ENCODE assay signal across 1 cellular context in the genomic region with DNA sequence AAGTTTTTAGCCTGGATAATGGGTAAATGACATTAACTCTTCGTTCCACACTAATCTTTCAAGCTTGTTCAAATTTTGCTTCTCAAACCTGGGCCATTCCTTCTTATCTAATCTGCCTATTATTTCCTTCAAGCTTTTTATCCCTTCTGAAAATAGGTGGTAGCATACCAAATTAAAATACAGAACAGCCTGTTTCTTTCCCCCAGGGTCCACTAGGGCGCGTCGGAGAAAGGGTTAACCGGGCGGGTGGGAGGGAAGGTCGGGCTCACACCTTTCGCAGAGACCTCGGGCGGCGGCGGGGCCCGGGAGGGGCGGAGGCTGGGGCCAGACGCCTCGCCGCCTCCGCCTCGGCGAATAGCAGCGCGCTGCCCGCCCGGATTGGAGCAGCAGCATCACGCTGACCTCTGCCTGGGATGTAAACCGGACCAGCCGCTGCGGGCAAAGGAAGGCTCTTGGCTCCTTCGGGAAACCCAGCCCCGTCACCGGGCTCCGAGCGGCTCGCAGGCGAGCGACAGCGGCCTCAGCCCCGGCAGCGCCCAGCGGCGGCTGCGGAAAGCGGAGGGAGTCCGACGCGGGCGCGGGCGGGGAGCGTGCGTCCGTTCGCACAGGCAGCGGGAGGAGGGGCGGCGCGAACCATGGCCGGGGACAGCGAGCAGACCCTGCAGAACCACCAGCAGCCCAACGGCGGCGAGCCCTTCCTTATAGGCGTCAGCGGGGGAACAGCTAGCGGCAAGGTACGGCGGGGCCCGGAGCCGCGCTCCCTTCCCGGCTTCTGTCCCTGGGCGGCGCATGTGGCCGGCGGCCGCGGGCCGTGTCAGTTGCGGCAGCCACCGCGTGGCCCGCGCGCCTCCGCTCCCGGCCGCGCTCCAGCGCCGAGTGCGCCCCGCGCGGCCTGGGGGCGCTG.
TF ChIP-seq lines count a peak whose summit lies in the region.

Gene UCK2 (plus strand): TSS at position 416 of the 904 bp plus-strand sequence. CDS start 220 bp downstream, at position 636.

TF ChIP-seq in K562, 482 proteins besides CTCF, POLR2A, EP300 and RAD21 (continued from another document and continues in another):
- TF ChIP-seq, protein P1, sequence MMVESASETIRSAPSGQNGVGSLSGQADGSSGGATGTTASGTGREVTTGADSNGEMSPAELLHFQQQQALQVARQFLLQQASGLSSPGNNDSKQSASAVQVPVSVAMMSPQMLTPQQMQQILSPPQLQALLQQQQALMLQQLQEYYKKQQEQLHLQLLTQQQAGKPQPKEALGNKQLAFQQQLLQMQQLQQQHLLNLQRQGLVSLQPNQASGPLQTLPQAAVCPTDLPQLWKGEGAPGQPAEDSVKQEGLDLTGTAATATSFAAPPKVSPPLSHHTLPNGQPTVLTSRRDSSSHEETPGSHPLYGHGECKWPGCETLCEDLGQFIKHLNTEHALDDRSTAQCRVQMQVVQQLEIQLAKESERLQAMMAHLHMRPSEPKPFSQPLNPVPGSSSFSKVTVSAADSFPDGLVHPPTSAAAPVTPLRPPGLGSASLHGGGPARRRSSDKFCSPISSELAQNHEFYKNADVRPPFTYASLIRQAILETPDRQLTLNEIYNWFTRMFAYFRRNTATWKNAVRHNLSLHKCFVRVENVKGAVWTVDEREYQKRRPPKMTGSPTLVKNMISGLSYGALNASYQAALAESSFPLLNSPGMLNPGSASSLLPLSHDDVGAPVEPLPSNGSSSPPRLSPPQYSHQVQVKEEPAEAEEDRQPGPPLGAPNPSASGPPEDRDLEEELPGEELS (CRISPR knock-in tag; IDR thresholded peaks at IDR 0.05; ENCODE audit: borderline replicate concordance): 0 out of 2 replicates have a peak, but pooled peaks have one; percentile 16
- TF ChIP-seq ESRRB (CRISPR knock-in tag; IDR thresholded peaks at IDR 0.05; ENCODE audit: borderline replicate concordance) (no peak), ZNF639 (CRISPR knock-in tag; conservative IDR thresholded peaks at IDR 0.05 in 1 of 2, IDR thresholded peaks at IDR 0.05 in 1 of 2) (peak in 1 of 2 experiments; percentile 86; a peak in 1 of 4 replicates), ZNF184 (CRISPR knock-in tag; IDR thresholded peaks at IDR 0.05) (no peak), FOXM1 (IDR thresholded peaks at IDR 0.05; ENCODE audit: low read depth) (no peak), FOXM1 (CRISPR knock-in tag; IDR thresholded peaks at IDR 0.05; ENCODE audit: low read depth) (peak; percentile 36), ETV6 (IDR thresholded peaks at IDR 0.05; ENCODE audit: borderline replicate concordance in 1 of 2, low read depth in 2 of 2, low read length in 1 of 2) (no peak), ETV6 (CRISPR knock-in tag; IDR thresholded peaks at IDR 0.05; ENCODE audit: borderline replicate concordance) (no peak; the same call in 1 of the 2 replicates), NR2C2 (CRISPR knock-in tag; IDR thresholded peaks at IDR 0.05) (peak; percentile 85), NR2C2 (tag; IDR thresholded peaks at IDR 0.05) (peak; percentile 91), JUNB (CRISPR knock-in tag; conservative IDR thresholded peaks at IDR 0.05) (no peak), ZBED1 (IDR thresholded peaks at IDR 0.05) (no peak), ELF4 (CRISPR knock-in tag; IDR thresholded peaks at IDR 0.05) (no peak), COPS2 (conservative IDR thresholded peaks at IDR 0.05) (no peak), ARHGAP35 (IDR thresholded peaks at IDR 0.05; ENCODE audit: partially characterized antibody) (no peak), ZNF431 (CRISPR knock-in tag; IDR thresholded peaks at IDR 0.05) (0 out of 2 replicates have a peak, but pooled peaks have one; percentile 48), HMG20A (CRISPR knock-in tag; conservative IDR thresholded peaks at IDR 0.05) (no peak), RBM22 (IDR thresholded peaks at IDR 0.05; ENCODE audit: low read depth, low read length, poor library complexity, severe bottlenecking) (no peak), ZNF551 (CRISPR knock-in tag; IDR thresholded peaks at IDR 0.05) (no peak), RHOXF2B (CRISPR knock-in tag; conservative IDR thresholded peaks at IDR 0.05) (no peak), HNRNPH1 (optimal IDR thresholded peaks at IDR 0.05; ENCODE audit: low read depth, low read length) (no peak), ADNP (tag; IDR thresholded peaks at IDR 0.05) (no peak), FOXK2 (conservative IDR thresholded peaks at IDR 0.05 in 1 of 2, IDR thresholded peaks at IDR 0.05 in 1 of 2; ENCODE audit: low read depth in 2 of 2) (no peak), FIP1L1 (IDR thresholded peaks at IDR 0.05; ENCODE audit: low read depth, low read length, poor library complexity, severe bottlenecking) (peak; percentile 95), ZNF584 (CRISPR knock-in tag; IDR thresholded peaks at IDR 0.05; ENCODE audit: low read depth) (no peak), L3MBTL2 (IDR thresholded peaks at IDR 0.05) (peak; percentile 82), CCNT2 (IDR thresholded peaks at IDR 0.05; ENCODE audit: borderline replicate concordance, extremely low read depth, insufficient read length, low read depth, low read length) (peak; percentile 48), NR2C1 (IDR thresholded peaks at IDR 0.05) (no peak), NR2C1 (tag; IDR thresholded peaks at IDR 0.05) (no peak), ZNF212 (CRISPR knock-in tag; IDR thresholded peaks at IDR 0.05) (no peak), KDM1A (IDR thresholded peaks at IDR 0.05) (peak in 1 of 2 experiments; percentile 39; a peak in 2 of 4 replicates), SOX6 (IDR thresholded peaks at IDR 0.05) (no peak), ZNF398 (CRISPR knock-in tag; IDR thresholded peaks at IDR 0.05) (no peak), SMARCE1 (IDR thresholded peaks at IDR 0.05) (no peak), STAT6 (CRISPR knock-in tag; IDR thresholded peaks at IDR 0.05) (no peak), CHD2 (IDR thresholded peaks at IDR 0.05; ENCODE audit: low read depth, low read length) (no peak), HDGF (IDR thresholded peaks at IDR 0.05) (no peak), JUND (IDR thresholded peaks at IDR 0.05; ENCODE audit: borderline replicate concordance, low read depth, low read length) (no peak; the same call in 1 of the 2 replicates), JUND (tag; IDR thresholded peaks at IDR 0.05; ENCODE audit: borderline replicate concordance, low read depth, low read length) (no peak), SMARCB1 (IDR thresholded peaks at IDR 0.05; ENCODE audit: insufficient read length, low read depth) (no peak), RAD51 (IDR thresholded peaks at IDR 0.05; ENCODE audit: borderline replicate concordance, low read depth) (no peak), ZNF79 (CRISPR knock-in tag; IDR thresholded peaks at IDR 0.05; ENCODE audit: low read depth) (no peak), MEIS2 (IDR thresholded peaks at IDR 0.05; ENCODE audit: partially characterized antibody) (no peak), HDAC2 (IDR thresholded peaks at IDR 0.05) (no peak), TAF1 (IDR thresholded peaks at IDR 0.05; ENCODE audit: control insufficient read depth, extremely low read depth, insufficient read depth, low read length, severe bottlenecking) (peak; percentile 68)
- TF ChIP-seq, protein P2, sequence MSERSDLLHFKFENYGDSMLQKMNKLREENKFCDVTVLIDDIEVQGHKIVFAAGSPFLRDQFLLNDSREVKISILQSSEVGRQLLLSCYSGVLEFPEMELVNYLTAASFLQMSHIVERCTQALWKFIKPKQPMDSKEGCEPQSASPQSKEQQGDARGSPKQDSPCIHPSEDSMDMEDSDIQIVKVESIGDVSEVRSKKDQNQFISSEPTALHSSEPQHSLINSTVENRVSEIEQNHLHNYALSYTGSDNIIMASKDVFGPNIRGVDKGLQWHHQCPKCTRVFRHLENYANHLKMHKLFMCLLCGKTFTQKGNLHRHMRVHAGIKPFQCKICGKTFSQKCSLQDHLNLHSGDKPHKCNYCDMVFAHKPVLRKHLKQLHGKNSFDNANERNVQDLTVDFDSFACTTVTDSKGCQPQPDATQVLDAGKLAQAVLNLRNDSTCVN (CRISPR knock-in tag; IDR thresholded peaks at IDR 0.05): no peak
- TF ChIP-seq, protein P3, sequence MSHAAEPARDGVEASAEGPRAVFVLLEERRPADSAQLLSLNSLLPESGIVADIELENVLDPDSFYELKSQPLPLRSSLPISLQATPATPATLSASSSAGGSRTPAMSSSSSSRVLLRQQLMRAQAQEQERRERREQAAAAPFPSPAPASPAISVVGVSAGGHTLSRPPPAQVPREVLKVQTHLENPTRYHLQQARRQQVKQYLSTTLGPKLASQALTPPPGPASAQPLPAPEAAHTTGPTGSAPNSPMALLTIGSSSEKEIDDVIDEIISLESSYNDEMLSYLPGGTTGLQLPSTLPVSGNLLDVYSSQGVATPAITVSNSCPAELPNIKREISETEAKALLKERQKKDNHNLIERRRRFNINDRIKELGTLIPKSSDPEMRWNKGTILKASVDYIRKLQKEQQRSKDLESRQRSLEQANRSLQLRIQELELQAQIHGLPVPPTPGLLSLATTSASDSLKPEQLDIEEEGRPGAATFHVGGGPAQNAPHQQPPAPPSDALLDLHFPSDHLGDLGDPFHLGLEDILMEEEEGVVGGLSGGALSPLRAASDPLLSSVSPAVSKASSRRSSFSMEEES (CRISPR knock-in tag; IDR thresholded peaks at IDR 0.05): no peak
- TF ChIP-seq, protein P4, sequence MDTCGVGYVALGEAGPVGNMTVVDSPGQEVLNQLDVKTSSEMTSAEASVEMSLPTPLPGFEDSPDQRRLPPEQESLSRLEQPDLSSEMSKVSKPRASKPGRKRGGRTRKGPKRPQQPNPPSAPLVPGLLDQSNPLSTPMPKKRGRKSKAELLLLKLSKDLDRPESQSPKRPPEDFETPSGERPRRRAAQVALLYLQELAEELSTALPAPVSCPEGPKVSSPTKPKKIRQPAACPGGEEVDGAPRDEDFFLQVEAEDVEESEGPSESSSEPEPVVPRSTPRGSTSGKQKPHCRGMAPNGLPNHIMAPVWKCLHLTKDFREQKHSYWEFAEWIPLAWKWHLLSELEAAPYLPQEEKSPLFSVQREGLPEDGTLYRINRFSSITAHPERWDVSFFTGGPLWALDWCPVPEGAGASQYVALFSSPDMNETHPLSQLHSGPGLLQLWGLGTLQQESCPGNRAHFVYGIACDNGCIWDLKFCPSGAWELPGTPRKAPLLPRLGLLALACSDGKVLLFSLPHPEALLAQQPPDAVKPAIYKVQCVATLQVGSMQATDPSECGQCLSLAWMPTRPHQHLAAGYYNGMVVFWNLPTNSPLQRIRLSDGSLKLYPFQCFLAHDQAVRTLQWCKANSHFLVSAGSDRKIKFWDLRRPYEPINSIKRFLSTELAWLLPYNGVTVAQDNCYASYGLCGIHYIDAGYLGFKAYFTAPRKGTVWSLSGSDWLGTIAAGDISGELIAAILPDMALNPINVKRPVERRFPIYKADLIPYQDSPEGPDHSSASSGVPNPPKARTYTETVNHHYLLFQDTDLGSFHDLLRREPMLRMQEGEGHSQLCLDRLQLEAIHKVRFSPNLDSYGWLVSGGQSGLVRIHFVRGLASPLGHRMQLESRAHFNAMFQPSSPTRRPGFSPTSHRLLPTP (IDR thresholded peaks at IDR 0.05; ENCODE audit: borderline replicate concordance, extremely low read depth, insufficient read length): no peak
- TF ChIP-seq, protein P5, sequence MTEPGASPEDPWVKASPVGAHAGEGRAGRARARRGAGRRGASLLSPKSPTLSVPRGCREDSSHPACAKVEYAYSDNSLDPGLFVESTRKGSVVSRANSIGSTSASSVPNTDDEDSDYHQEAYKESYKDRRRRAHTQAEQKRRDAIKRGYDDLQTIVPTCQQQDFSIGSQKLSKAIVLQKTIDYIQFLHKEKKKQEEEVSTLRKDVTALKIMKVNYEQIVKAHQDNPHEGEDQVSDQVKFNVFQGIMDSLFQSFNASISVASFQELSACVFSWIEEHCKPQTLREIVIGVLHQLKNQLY (CRISPR knock-in tag; conservative IDR thresholded peaks at IDR 0.05): no peak
- TF ChIP-seq, protein P6, sequence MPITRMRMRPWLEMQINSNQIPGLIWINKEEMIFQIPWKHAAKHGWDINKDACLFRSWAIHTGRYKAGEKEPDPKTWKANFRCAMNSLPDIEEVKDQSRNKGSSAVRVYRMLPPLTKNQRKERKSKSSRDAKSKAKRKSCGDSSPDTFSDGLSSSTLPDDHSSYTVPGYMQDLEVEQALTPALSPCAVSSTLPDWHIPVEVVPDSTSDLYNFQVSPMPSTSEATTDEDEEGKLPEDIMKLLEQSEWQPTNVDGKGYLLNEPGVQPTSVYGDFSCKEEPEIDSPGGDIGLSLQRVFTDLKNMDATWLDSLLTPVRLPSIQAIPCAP (CRISPR knock-in tag; IDR thresholded peaks at IDR 0.05; ENCODE audit: borderline replicate concordance): no peak; the same call in 1 of the 2 replicates
